Comparison of ENCODE assay signal across 9 cellular contexts in genomic region chr17:48462946-48463345, GRCh38.
"Had no signal": no experiment of that assay in that cellular context is flagged by ENCODE, and none has a peak within 500 bp of the region (broad histone marks: within the 10 kb centered on the region; RNA-seq: fewer than 3 reads in every experiment).

No MANE protein-coding gene starts in this region.

- ATAC-seq: activated T-cell treated with anti-CD3 and anti-CD28 coated beads, Interleukin-2, amount 50 U/mL, for 72 hours; pancreas; stimulated activated naive CD8-positive, alpha-beta T cell treated with anti-CD3 and anti-CD28 coated beads, Interleukin-15, Interleukin-2, amounts not matched to agents 100 U/mL and 50 U/mL, for 24 hours had no signal

- DNase-seq: activated CD4-positive, alpha-beta memory T cell treated with anti-CD3 and anti-CD28 coated beads for 36 hours; activated CD4-positive, alpha-beta T cell treated with anti-CD3 and anti-CD28 coated beads for 1 hour; activated T-cell treated with anti-CD3 and anti-CD28 coated beads, Interleukin-2, amount 50 U/mL, for 72 hours; aorta; dorsolateral prefrontal cortex; hippocampal formation; pancreas; stimulated activated CD4-positive, alpha-beta T cell treated with anti-CD3 and anti-CD28 coated beads, Interleukin-12 subunit alpha, Interleukin-12 subunit beta, amount 100 ng/mL, for 4 hours; stimulated activated naive CD8-positive, alpha-beta T cell treated with anti-CD3 and anti-CD28 coated beads, Interleukin-15, Interleukin-2, amounts not matched to agents 100 U/mL and 50 U/mL, for 24 hours had no signal
